Comparison of ENCODE assay signal across 8 cellular contexts in the genomic region with DNA sequence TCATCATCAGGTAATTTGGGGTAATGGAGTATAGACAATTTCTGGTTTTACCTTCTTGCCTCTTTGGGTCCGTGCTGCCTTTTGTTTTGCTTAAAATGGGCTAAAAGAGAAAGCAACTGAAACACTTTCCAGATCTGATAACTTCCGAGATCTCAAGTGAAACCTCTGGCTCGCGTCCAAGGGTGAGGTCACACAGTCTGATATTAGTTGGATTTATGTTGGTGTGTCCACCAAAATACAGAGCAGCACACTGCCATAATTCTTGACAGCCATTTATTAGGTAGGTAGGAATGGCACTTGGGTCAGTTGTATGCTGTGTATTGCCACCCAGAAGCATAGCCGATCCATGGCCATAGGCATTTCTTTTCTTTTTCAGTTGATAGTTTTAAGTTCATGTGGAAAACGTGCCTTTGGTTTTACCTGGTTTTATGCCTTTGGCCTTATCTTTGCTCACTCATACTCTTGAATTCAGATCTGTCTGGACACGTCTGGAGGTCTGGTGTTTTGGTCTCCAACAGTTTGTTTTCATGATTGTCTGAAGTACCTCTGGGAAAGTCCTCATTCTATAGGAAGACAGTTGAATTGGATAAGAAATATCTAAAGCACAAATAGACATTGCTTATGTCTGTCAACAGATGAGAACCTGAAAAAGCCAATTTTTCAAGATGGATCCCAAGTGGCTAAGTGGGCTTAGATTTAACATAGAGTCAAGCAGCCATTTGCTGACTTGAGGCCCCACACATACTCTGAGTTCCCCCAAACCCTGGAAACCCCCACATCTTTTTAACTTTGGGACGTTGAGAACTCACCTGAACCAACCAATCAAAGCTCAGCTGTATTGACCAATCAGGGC.
A peak's percentile ranks its signal among the peaks of the same experiment; 100 is the strongest.
DNase-seq lines count a peak whose midpoint lies in the region; ATAC-seq and TF ChIP-seq lines count a peak whose summit lies in the region.

No MANE protein-coding gene starts in this region.

- H3K4me3 ChIP-seq in GM23248 (no peak overlapping the region), sigmoid colon (no peak overlapping the region)

- no peak for TF ChIP-seq EP300 in sigmoid colon (IDR thresholded peaks at IDR 0.05)

- no peaks in the 10 kb centered on the region for H3K9me3 Mint-ChIP-seq in naive thymus-derived CD8-positive, alpha-beta T cell

- no peak for TF ChIP-seq POLR2A in sigmoid colon (IDR thresholded peaks at IDR 0.05)

- H3K9me2 ChIP-seq in GM23248 (ENCODE audit: insufficient read depth), result no peaks in the 10 kb centered on the region; the same call in 1 of the 2 replicates

- peak overlapping the region in 4 of 10 donors; percentile 37 to 90 (median 46) for H3K27ac Mint-ChIP-seq in naive thymus-derived CD8-positive, alpha-beta T cell

- H3K27ac ChIP-seq in GM23248, result no peak overlapping the region
- H3K27ac ChIP-seq in sigmoid colon, result peak overlapping the region in 1 of 4 donors; percentile 14

- no peak overlapping the region for H3K9ac ChIP-seq in GM23248

- POLR2A ChIA-PET in naive thymus-derived CD8-positive, alpha-beta T cell (lab: Charles Lee), result no interaction called here

- peaks cover 7 to 18% (median 12%) of the 10 kb centered on the region in 4 donors for H3K4me1 Mint-ChIP-seq in naive thymus-derived CD8-positive, alpha-beta T cell

- DNase-seq in DMS79 (lab: John Stamatoyannopoulos, UW), result peak; percentile 70
- peak; percentile 83 for DNase-seq in NCI-H748 treated with DMSO at 0.1 percent for 48 hours (lab: John Stamatoyannopoulos, UW)
- DNase-seq in activated naive CD8-positive, alpha-beta T cell treated with anti-CD3 and anti-CD28 coated beads, Interleukin-2, amount 50 U/mL, for 16 hours (ENCODE audit: low read depth, low spot score), result peak; percentile 14
- peak in 7 of 10 donors; percentile 3 to 48 (median 19) for DNase-seq in naive thymus-derived CD8-positive, alpha-beta T cell
- no peak for DNase-seq in GM23248
- DNase-seq in RKO (ENCODE audit: low spot score), result no peak
- DNase-seq in OCI-M2 (lab: John Stamatoyannopoulos, UW; ENCODE audit: unreplicated experiment), result no peak
- DNase-seq in sigmoid colon, result no peak

- H3K36me3 ChIP-seq in GM23248 (ENCODE audit: low read depth) (no peaks in the 10 kb centered on the region), sigmoid colon (no peaks in the 10 kb centered on the region)

- H3K4me2 ChIP-seq in GM23248 (ENCODE audit: unreplicated experiment), result no peak overlapping the region

- 50 to 51% methylated on average over 8 of the region's 8 CpGs for WGBS in GM23248 (ENCODE audit: low coverage in 1 of 2, low lambda C conversion rate in 2 of 2, missing lambda C conversion rate in 2 of 2), 2 experiments
- WGBS in sigmoid colon, 2 donors, result 25 to 40% methylated on average over 8 of the region's 8 CpGs

- H2AFZ ChIP-seq in GM23248, result no peak overlapping the region

- in situ Hi-C loops in GM23248 (cut with MboI), result no loop called here

- H3F3A ChIP-seq in GM23248 (ENCODE audit: insufficient read depth), result peaks cover 24% of the 10 kb centered on the region

- no peak for ATAC-seq in naive thymus-derived CD8-positive, alpha-beta T cell

- H3K36me3 Mint-ChIP-seq in naive thymus-derived CD8-positive, alpha-beta T cell, result no peaks in the 10 kb centered on the region

- H3K9me3 ChIP-seq in GM23248 (ENCODE audit: low read depth) (no peaks in the 10 kb centered on the region), sigmoid colon (no peaks in the 10 kb centered on the region)

- intact Hi-C loops in sigmoid colon (cut with DNase I), result no loop called here

- no peak for TF ChIP-seq CTCF in sigmoid colon (IDR thresholded peaks at IDR 0.05)

- H4K20me1 ChIP-seq in GM23248 (ENCODE audit: insufficient read depth), result no peaks in the 10 kb centered on the region

- peaks cover 0 to 4% (median 0%) of the 10 kb centered on the region in 5 donors for H3K27me3 Mint-ChIP-seq in naive thymus-derived CD8-positive, alpha-beta T cell

- peak overlapping the region in 7 of 10 donors; percentile 15 to 69 (median 58) for H3K4me3 Mint-ChIP-seq in naive thymus-derived CD8-positive, alpha-beta T cell

- no peaks in the 10 kb centered on the region for H3K79me2 ChIP-seq in GM23248 (ENCODE audit: insufficient read depth)

- H3K4me1 ChIP-seq in GM23248 (ENCODE audit: insufficient read depth) (peaks cover 17% of the 10 kb centered on the region), sigmoid colon (peaks cover 0 to 14% (median 8%) of the 10 kb centered on the region in 4 donors)

- H3K27me3 ChIP-seq in GM23248 (replicated peaks; ENCODE audit: insufficient read depth) (no peaks in the 10 kb centered on the region), sigmoid colon (no peaks in the 10 kb centered on the region)

Comparison
In these comparisons a context has a peak if more than half of its experiments do, and no peak if none do; other contexts are left out.
1. DNase-seq: peak in DMS79 (single experiment), NCI-H748 treated with DMSO at 0.1 percent for 48 hours (single experiment), activated naive CD8-positive, alpha-beta T cell treated with anti-CD3 and anti-CD28 coated beads, Interleukin-2, amount 50 U/mL, for 16 hours (single experiment) and naive thymus-derived CD8-positive, alpha-beta T cell (7 of 10); none in GM23248 (single experiment), RKO (single experiment), OCI-M2 (single experiment) and sigmoid colon (single experiment).